Comparison of ENCODE assay signal across 8 cellular contexts in the genomic region with DNA sequence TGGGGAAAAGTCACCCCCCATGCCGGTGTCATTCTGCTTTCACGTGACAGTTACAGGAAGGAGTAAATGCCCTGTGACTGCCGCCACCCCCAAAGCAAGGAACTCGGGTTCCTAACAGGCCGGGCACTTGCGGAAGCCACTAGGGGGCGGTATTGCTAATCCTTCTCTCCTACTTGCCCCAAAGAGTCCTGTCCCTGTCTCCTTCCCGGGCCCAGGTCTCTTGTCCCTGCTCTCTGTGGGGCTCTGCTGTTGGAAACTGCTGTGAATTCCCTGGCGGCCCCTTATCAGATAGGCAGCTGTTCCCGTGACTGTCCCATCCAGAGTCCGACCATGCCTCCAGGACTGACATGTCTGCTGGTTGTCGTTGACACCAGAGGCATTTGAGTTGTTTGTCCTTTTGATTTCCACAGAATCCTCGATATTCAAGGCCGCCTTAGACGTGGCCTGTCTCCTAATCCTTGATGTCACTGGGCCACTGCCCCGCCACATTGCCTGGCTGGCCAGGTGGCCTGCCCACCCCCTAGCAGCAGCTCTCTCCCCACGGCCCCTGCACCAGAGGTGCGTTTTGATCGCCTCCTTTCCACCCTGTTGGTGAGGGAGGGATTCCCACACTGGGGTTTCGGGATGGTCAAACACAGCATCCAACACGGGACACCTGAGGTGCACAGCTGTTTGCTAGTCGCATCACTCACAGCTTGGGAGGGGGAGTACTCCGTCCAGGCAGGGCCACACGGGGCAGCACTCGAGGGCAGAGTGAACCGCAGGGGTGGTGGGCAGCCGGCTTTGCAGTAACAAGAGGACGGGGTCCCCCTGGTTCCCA. TPM values are rescaled to one million over a fixed set of nuclear protein-coding genes. Genes with fewer than 3 reads are reported as not detected.
A peak's percentile ranks its signal among the peaks of the same experiment; 100 is the strongest.
DNase-seq lines count a peak whose midpoint lies in the region; ATAC-seq, FAIRE-seq and TF ChIP-seq lines count a peak whose summit lies in the region.

No MANE protein-coding gene starts in this region.

- TF ChIP-seq POLR2A in GM12891 (IDR thresholded peaks at IDR 0.05; ENCODE audit: low read depth, low read length): no peak

- peaks cover 5% of the 10 kb centered on the region for H3K36me3 Mint-ChIP-seq in activated naive CD8-positive, alpha-beta T cell treated with anti-CD3 and anti-CD28 coated beads, Interleukin-2, amount 50 U/mL, for 24 hours (ENCODE audit: low read depth)

- peaks cover 4% of the 10 kb centered on the region for H3K4me1 Mint-ChIP-seq in activated naive CD8-positive, alpha-beta T cell treated with anti-CD3 and anti-CD28 coated beads, Interleukin-2, amount 50 U/mL, for 24 hours

- no peak for ATAC-seq in activated naive CD8-positive, alpha-beta T cell treated with anti-CD3 and anti-CD28 coated beads, Interleukin-2, amount 50 U/mL, for 24 hours
- no peak for ATAC-seq in HG03460 (IDR thresholded peaks at IDR 0.05; ENCODE audit: unreplicated experiment)
- no peak for ATAC-seq in HG03097 (IDR thresholded peaks at IDR 0.05; ENCODE audit: low FRiP score, unreplicated experiment)

- H3K4me3 ChIP-seq in BJ (ENCODE audit: low read depth, low read length): no peak overlapping the region

- TF ChIP-seq CTCF in BJ (IDR thresholded peaks at IDR 0.05; ENCODE audit: insufficient read depth, low read depth, low read length): peak; percentile 79

- H3K27ac Mint-ChIP-seq in activated naive CD8-positive, alpha-beta T cell treated with anti-CD3 and anti-CD28 coated beads, Interleukin-2, amount 50 U/mL, for 24 hours: no peak overlapping the region

- no peaks in the 10 kb centered on the region for H3K36me3 ChIP-seq in BJ (ENCODE audit: control insufficient read depth, insufficient read depth, low read length)

- peak; percentile 40 for FAIRE-seq in GM12891 (lab: Jason Lieb, UNC)

- H3K4me3 Mint-ChIP-seq in activated naive CD8-positive, alpha-beta T cell treated with anti-CD3 and anti-CD28 coated beads, Interleukin-2, amount 50 U/mL, for 24 hours: no peak overlapping the region

- no peak for DNase-seq in BJ (ENCODE audit: low read depth)
- peak; percentile 72 for DNase-seq in GM12891 (ENCODE audit: insufficient read length, low spot score)
- DNase-seq in NCI-H82 treated with DMSO at 0.1 percent for 48 hours (lab: John Stamatoyannopoulos, UW; ENCODE audit: unreplicated experiment): peak; percentile 2
- DNase-seq in activated naive CD8-positive, alpha-beta T cell treated with anti-CD3 and anti-CD28 coated beads, Interleukin-2, amount 50 U/mL, for 24 hours: peak; percentile 62
- DNase-seq in iPS DF 19.7 (ENCODE audit: low read depth, low spot score): peak; percentile 70
- peak in 2 of 3 donors; percentile 22 to 37 for DNase-seq in stimulated activated CD4-positive, alpha-beta T cell treated with anti-CD3 and anti-CD28 coated beads, TNF-alpha, amount 100 ng/mL, for 48 hours (ENCODE audit: low read depth in 3 of 3)

- POLR2A ChIA-PET in BJ (lab: Charles Lee): no interaction called here

- H3K9me3 Mint-ChIP-seq in activated naive CD8-positive, alpha-beta T cell treated with anti-CD3 and anti-CD28 coated beads, Interleukin-2, amount 50 U/mL, for 24 hours: no peaks in the 10 kb centered on the region

- CTCF ChIA-PET in BJ (lab: Yijun Ruan, JAX): interaction anchor here (0.6 to 2.4 kb wide), 20 partner anchors 12 to 506 kb away, joined by 3 to 12 read pairs (median 3); no protein-coding TSS in a partner anchor

- H3K27me3 ChIP-seq in BJ (ENCODE audit: control insufficient read depth, insufficient read depth, low read length): no peaks in the 10 kb centered on the region

- H3K27me3 Mint-ChIP-seq in activated naive CD8-positive, alpha-beta T cell treated with anti-CD3 and anti-CD28 coated beads, Interleukin-2, amount 50 U/mL, for 24 hours: no peaks in the 10 kb centered on the region

TF ChIP-seq in GM12891, 5 proteins besides CTCF, POLR2A, EP300 and RAD21:
- TF ChIP-seq POLR2AphosphoS5 (IDR thresholded peaks at IDR 0.05; ENCODE audit: low read depth, low read length): no peak
- no peak for TF ChIP-seq PAX5 (IDR thresholded peaks at IDR 0.05; ENCODE audit: insufficient read depth, low read length, severe bottlenecking)
- TF ChIP-seq POU2F2 (IDR thresholded peaks at IDR 0.05; ENCODE audit: low read depth, low read length): no peak

RNA-seq across cellular contexts. Expression of a gene that starts 37.3 kb away (rescaled TPM):
- polyA plus RNA-seq in BJ (2011; rRNA removed): 3.2 and 4.0 TPM in 2 replicates
- 2.1 and 2.7 TPM in 2 replicates for polyA minus RNA-seq in BJ (2011; rRNA and poly(A)+ RNA removed)
- 8.6 TPM for polyA plus RNA-seq in GM12891 (2012; ENCODE audit: low read depth, missing spikeins)

RNA-seq across cellular contexts. Expression of a gene that starts 57.4 kb away (rescaled TPM):
- not detected in 2 replicates for polyA plus RNA-seq in BJ (2011; rRNA removed)
- not detected in 2 replicates for polyA minus RNA-seq in BJ (2011; rRNA and poly(A)+ RNA removed)
- 13.8 TPM for polyA plus RNA-seq in GM12891 (2012; ENCODE audit: low read depth, missing spikeins)
